ENCODE assay signal across 13 cellular contexts in the genomic region with DNA sequence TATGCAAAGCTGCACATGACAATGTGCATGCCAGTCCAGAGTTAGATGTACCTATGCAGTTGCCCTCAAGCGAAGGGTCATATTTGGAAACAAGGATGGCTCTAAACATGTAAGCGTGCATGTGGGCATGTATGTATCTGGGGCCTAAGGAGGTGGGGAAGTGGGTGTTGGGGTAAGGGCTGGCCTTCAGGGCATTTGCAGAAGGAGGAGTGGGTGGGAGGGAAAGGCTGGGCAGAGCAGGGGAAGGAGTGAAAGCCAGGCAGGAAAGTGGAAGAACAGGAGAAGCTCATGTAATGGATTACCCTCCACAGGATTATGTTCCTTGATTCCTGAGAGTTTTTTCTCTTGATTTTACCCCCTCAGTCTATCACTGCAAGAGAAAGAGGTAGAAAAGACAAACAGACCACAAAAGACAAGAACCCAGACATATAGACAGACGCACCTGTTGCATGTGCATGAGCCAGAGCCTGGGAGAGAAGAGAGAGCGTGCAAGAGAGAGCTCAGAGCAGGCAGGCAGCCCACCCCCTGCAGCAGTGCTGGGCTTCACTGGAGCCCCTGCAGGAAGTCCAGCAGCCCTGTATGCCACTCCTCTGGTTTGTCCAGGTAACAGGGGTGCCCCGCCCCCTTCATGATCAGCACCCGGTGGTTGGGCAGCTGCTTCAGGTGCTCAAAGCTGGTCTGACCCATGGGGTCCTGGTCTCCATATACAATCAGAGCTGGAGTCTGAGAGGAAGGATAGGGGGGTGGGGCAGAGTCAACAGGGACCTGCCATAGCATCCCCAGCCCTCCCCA. TPM values are rescaled to one million over a fixed set of nuclear protein-coding genes. Genes with fewer than 3 reads are reported as not detected.
DNase-seq lines count a peak whose midpoint lies in the region; ATAC-seq, FAIRE-seq and TF ChIP-seq lines count a peak whose summit lies in the region.
"Had no signal": no experiment of that assay in that cellular context is flagged by ENCODE, and none has a peak within 500 bp of the region (broad histone marks: within the 10 kb centered on the region; RNA-seq: fewer than 3 reads in every experiment).

No MANE protein-coding gene starts in this region.

- H3K27ac ChIP-seq in A549 = no peak overlapping the region; a peak in 1 of 6 replicates
- no peak overlapping the region for H3K27ac ChIP-seq in CD8-positive, alpha-beta T cell (ENCODE audit: low read depth, low read length)

- POLR2A ChIA-PET in A549 (lab: Yijun Ruan, JAX) = interaction anchor here (0.6 to 0.9 kb wide), 4 partner anchors 14 to 27 kb away, joined by 3 to 6 read pairs (median 3); partner anchors contain the start of genes ACY1, PARP3, RPL29 and RRP9
- POLR2A ChIA-PET in CD8-positive, alpha-beta T cell (lab: Charles Lee) = interaction anchor here (1.1 to 1.7 kb wide), 2 partner anchors 14 to 22 kb away, joined by 4 read pairs; partner anchors contain the start of gene ACY1

- H3K4me1 ChIP-seq in A549 = peaks cover 17% of the 10 kb centered on the region
- H3K4me1 ChIP-seq in CD8-positive, alpha-beta T cell (ENCODE audit: insufficient read depth, low read length) = peaks cover 19% of the 10 kb centered on the region

- WGBS in A549 (ENCODE audit: missing lambda C conversion rate) = 87% methylated on average over 6 of the region's 6 CpGs

- no peaks in the 10 kb centered on the region for H3K36me3 ChIP-seq in CD8-positive, alpha-beta T cell (ENCODE audit: insufficient read depth, low read length)

- CTCF ChIA-PET in A549 (lab: Yijun Ruan, JAX) = interaction anchor here (0.9 to 7.1 kb wide), 4 partner anchors 10 to 300 kb away, joined by 3 to 53 read pairs (median 20); partner anchors contain the start of genes ACY1, PARP3 and RRP9
- CTCF ChIA-PET in CD8-positive, alpha-beta T cell (lab: Charles Lee) = interaction anchor here (0.7 to 2.3 kb wide), 6 partner anchors 8 to 155 kb away, joined by 3 to 7 read pairs (median 4); partner anchors contain the start of gene PARP3

- peak overlapping the region; percentile 49 for H3K27ac Mint-ChIP-seq in CD8-positive, alpha-beta T cell
- H3K27ac Mint-ChIP-seq in T-helper 17 cell = peak overlapping the region; percentile 56
- H3K27ac Mint-ChIP-seq in memory B cell = no peak overlapping the region

- no peak for TF ChIP-seq EP300 in A549 (IDR thresholded peaks at IDR 0.05)

- no peak overlapping the region for H3K4me3 ChIP-seq in A549
- H3K4me3 ChIP-seq in CD8-positive, alpha-beta T cell (ENCODE audit: low read depth, low read length) = no peak overlapping the region

- H3K27me3 Mint-ChIP-seq in CD8-positive, alpha-beta T cell (ENCODE audit: low read depth) = no peaks in the 10 kb centered on the region
- H3K27me3 Mint-ChIP-seq in T-helper 17 cell (no peaks in the 10 kb centered on the region), memory B cell (no peaks in the 10 kb centered on the region)

- peaks cover 5% of the 10 kb centered on the region for H3K36me3 Mint-ChIP-seq in CD8-positive, alpha-beta T cell
- H3K36me3 Mint-ChIP-seq in T-helper 17 cell (ENCODE audit: low read depth) = peaks cover 5% of the 10 kb centered on the region
- H3K36me3 Mint-ChIP-seq in memory B cell = no peaks in the 10 kb centered on the region

- no peaks in the 10 kb centered on the region for H3K27me3 ChIP-seq in CD8-positive, alpha-beta T cell (ENCODE audit: insufficient read depth, low read length)
- H3K27me3 ChIP-seq: heart left ventricle had no signal

- H3K9me3 Mint-ChIP-seq in CD8-positive, alpha-beta T cell = no peaks in the 10 kb centered on the region
- H3K9me3 Mint-ChIP-seq in memory B cell = no peaks in the 10 kb centered on the region

- TF ChIP-seq POLR2A in A549 (IDR thresholded peaks at IDR 0.05; ENCODE audit: low read length) = no peak

- FAIRE-seq in A549 (lab: Jason Lieb, UNC) = no peak

- H3K4me3 Mint-ChIP-seq in CD8-positive, alpha-beta T cell = peak overlapping the region; percentile 65
- H3K4me3 Mint-ChIP-seq in T-helper 17 cell = peak overlapping the region; percentile 80
- H3K4me3 Mint-ChIP-seq in memory B cell = peak overlapping the region; percentile 32

- H3K9me3 ChIP-seq in A549 (no peaks in the 10 kb centered on the region), T-helper 17 cell (ENCODE audit: control insufficient read depth, low read length, poor library complexity, severe bottlenecking) (no peaks in the 10 kb centered on the region)
- no peaks in the 10 kb centered on the region for H3K9me3 ChIP-seq in CD8-positive, alpha-beta T cell (ENCODE audit: low read length)
- H3K9me3 ChIP-seq: heart left ventricle had no signal

- DNase-seq in A549 (ENCODE audit: low read depth in 1 of 2, low spot score in 1 of 2) = no peak
- DNase-seq in CD8-positive, alpha-beta T cell = peak in 1 of 7 experiments; percentile 9
- no peak for DNase-seq in T-helper 17 cell
- DNase-seq in memory B cell (ENCODE audit: low spot score in 2 of 2) = no peak
- no peak for DNase-seq in NCI-H146 (lab: John Stamatoyannopoulos, UW)
- no peak for DNase-seq in posterior cingulate gyrus
- DNase-seq in stimulated activated CD4-positive, alpha-beta T cell treated with anti-CD3 and anti-CD28 coated beads, Interleukin-4, amount 100 ng/mL, for 24 hours = no peak
- DNase-seq: cortex of kidney; stimulated activated CD4-positive, alpha-beta T cell treated with anti-CD3 and anti-CD28 coated beads, Interleukin-4, amount 100 ng/mL, for 4 hours had no signal

- no peak for TF ChIP-seq CTCF in A549 (IDR thresholded peaks at IDR 0.05)
- no peak for TF ChIP-seq CTCF in CD8-positive, alpha-beta T cell (IDR thresholded peaks at IDR 0.05)

- peaks cover 36% of the 10 kb centered on the region for H3K4me1 Mint-ChIP-seq in CD8-positive, alpha-beta T cell (ENCODE audit: low read depth)
- H3K4me1 Mint-ChIP-seq in T-helper 17 cell (peaks cover 33% of the 10 kb centered on the region), memory B cell (peaks cover 23% of the 10 kb centered on the region)

- TF ChIP-seq RAD21 in A549 (conservative IDR thresholded peaks at IDR 0.05 in 1 of 2, IDR thresholded peaks at IDR 0.05 in 1 of 2) = no peak

- intact Hi-C loops in CD8-positive, alpha-beta T cell (cut with DNase I, micrococcal nuclease) = no loop called here
- intact Hi-C loops in posterior cingulate gyrus (cut with DNase I) = no loop called here

- H3K4me2 ChIP-seq in A549 = peak overlapping the region; percentile 84

- no peak for ATAC-seq in A549
- ATAC-seq in CD8-positive, alpha-beta T cell = no peak
- ATAC-seq in T-helper 17 cell = no peak
- ATAC-seq in memory B cell (ENCODE audit: low read depth) = no peak
- ATAC-seq in HG02885 (IDR thresholded peaks at IDR 0.05; ENCODE audit: poor library complexity, unreplicated experiment) = no peak

TF ChIP-seq in A549, 52 proteins besides CTCF, POLR2A, EP300 and RAD21 (continues in another document):
- TF ChIP-seq TP53 (CRISPR knock-in tag; IDR thresholded peaks at IDR 0.05) (no peak), PHF8 (IDR thresholded peaks at IDR 0.05; ENCODE audit: borderline replicate concordance, low read depth) (no peak), FOSL2 (IDR thresholded peaks at IDR 0.05) (no peak), FOSL2 (CRISPR knock-in tag; IDR thresholded peaks at IDR 0.05) (no peak), CBX2 (IDR thresholded peaks at IDR 0.05; ENCODE audit: borderline replicate concordance, low read depth) (no peak), HEYL (CRISPR knock-in tag; IDR thresholded peaks at IDR 0.05) (no peak), KDM5A (IDR thresholded peaks at IDR 0.05) (no peak), CHD2 (IDR thresholded peaks at IDR 0.05; ENCODE audit: low read length, partially characterized antibody) (no peak), SREBF2 (IDR thresholded peaks at IDR 0.05) (no peak), MAFK (IDR thresholded peaks at IDR 0.05; ENCODE audit: partially characterized antibody) (no peak)

RNA-seq across cellular contexts. Expression of gene PCBP4, which starts 1.8 kb away (rescaled TPM):
- polyA plus RNA-seq in A549 (2011; rRNA removed) (8.6 and 9.3 TPM in 2 replicates), A549 (2017; fragmentation: RNase III; extraction: RNeasy Plus Mini Kit Qiagen cat#74134 plus additional on column Dnase treatment) (10.9 to 11.5 TPM (median 11.0 TPM) in 3 replicates)
- polyA plus RNA-seq in A549 (2012; cell fraction: cytosol; rRNA removed) = 18.9 and 23.2 TPM in 2 replicates
- polyA plus RNA-seq in A549 (2012; cell fraction: nucleus; rRNA removed) = 41.2 and 47.3 TPM in 2 replicates
- 12.2 and 17.2 TPM in 2 replicates for polyA minus RNA-seq in A549 (2011; rRNA and poly(A)+ RNA removed)
- 10 to 100 TPM in 1 of 2 experiments, 1 to 10 TPM in 1; 9.8 to 14.7 TPM for total RNA-seq in CD8-positive, alpha-beta T cell
- total RNA-seq in T-helper 17 cell = 10 to 100 TPM; 20.2 to 28.7 TPM

RNA-seq across cellular contexts. Expression of gene ABHD14B, which starts 4.8 kb away (rescaled TPM):
- polyA plus RNA-seq in A549 (2011; rRNA removed) (37.9 and 39.7 TPM in 2 replicates), A549 (2017; fragmentation: RNase III; extraction: RNeasy Plus Mini Kit Qiagen cat#74134 plus additional on column Dnase treatment) (23.2 to 27.2 TPM (median 23.5 TPM) in 3 replicates)
- 28.5 and 45.0 TPM in 2 replicates for polyA plus RNA-seq in A549 (2012; cell fraction: cytosol; rRNA removed)
- polyA plus RNA-seq in A549 (2012; cell fraction: nucleus; rRNA removed) = 26.0 and 34.7 TPM in 2 replicates
- 33.5 and 39.5 TPM in 2 replicates for polyA minus RNA-seq in A549 (2011; rRNA and poly(A)+ RNA removed)
- total RNA-seq in CD8-positive, alpha-beta T cell = 10 to 100 TPM; 44.3 to 44.4 TPM
- 10 to 100 TPM; 34.8 to 51.1 TPM for total RNA-seq in T-helper 17 cell

RNA-seq across cellular contexts. Expression of gene ABHD14A, which starts 5.8 kb away (rescaled TPM):
- 6.3 and 7.5 TPM in 2 replicates for polyA plus RNA-seq in A549 (2011; rRNA removed)
- 26.3 and 32.3 TPM in 2 replicates for polyA plus RNA-seq in A549 (2012; cell fraction: cytosol; rRNA removed)
- polyA plus RNA-seq in A549 (2012; cell fraction: nucleus; rRNA removed) = 16.0 and 22.2 TPM in 2 replicates
- 9.1 to 9.5 TPM (median 9.5 TPM) in 3 replicates for polyA plus RNA-seq in A549 (2017; fragmentation: RNase III; extraction: RNeasy Plus Mini Kit Qiagen cat#74134 plus additional on column Dnase treatment)
- 6.1 and 7.1 TPM in 2 replicates for polyA minus RNA-seq in A549 (2011; rRNA and poly(A)+ RNA removed)
- total RNA-seq in CD8-positive, alpha-beta T cell = 1 to 10 TPM; 6.8 to 6.9 TPM
- total RNA-seq in T-helper 17 cell = 10 to 100 TPM; 13.9 to 14.6 TPM

RNA-seq across cellular contexts. Expression of gene GPR62, which starts 13.9 kb away (rescaled TPM):
- polyA plus RNA-seq in A549 (2011; rRNA removed) (not detected in 2 replicates), A549 (2017; fragmentation: RNase III; extraction: RNeasy Plus Mini Kit Qiagen cat#74134 plus additional on column Dnase treatment) (0.05 TPM in 1 of 3 replicates, not detected in the others)
- 0.01 TPM in 1 of 2 replicates, not detected in the other for polyA plus RNA-seq in A549 (2012; cell fraction: cytosol; rRNA removed)
- 0.06 TPM in 1 of 2 replicates, not detected in the other for polyA plus RNA-seq in A549 (2012; cell fraction: nucleus; rRNA removed)
- polyA minus RNA-seq in A549 (2011; rRNA and poly(A)+ RNA removed) = not detected in 2 replicates
- total RNA-seq in CD8-positive, alpha-beta T cell = not detected
- total RNA-seq in T-helper 17 cell = not detected
- total RNA-seq: myocyte, urinary bladder had no signal

RNA-seq across cellular contexts. Expression of gene ACY1, which starts 14.3 kb away (rescaled TPM):
- polyA plus RNA-seq in A549 (2011; rRNA removed) (21.1 and 25.1 TPM in 2 replicates), A549 (2017; fragmentation: RNase III; extraction: RNeasy Plus Mini Kit Qiagen cat#74134 plus additional on column Dnase treatment) (19.9 to 21.4 TPM (median 20.7 TPM) in 3 replicates)
- 41.4 and 48.5 TPM in 2 replicates for polyA plus RNA-seq in A549 (2012; cell fraction: cytosol; rRNA removed)
- 73.1 and 85.8 TPM in 2 replicates for polyA plus RNA-seq in A549 (2012; cell fraction: nucleus; rRNA removed)
- polyA minus RNA-seq in A549 (2011; rRNA and poly(A)+ RNA removed) = 44.2 and 48.5 TPM in 2 replicates
- 1 to 10 TPM; 3.8 to 4.0 TPM for total RNA-seq in CD8-positive, alpha-beta T cell
- total RNA-seq in T-helper 17 cell = 1 to 10 TPM; 7.1 to 7.6 TPM
